Comparison of ENCODE assay signal across 21 cellular contexts in genomic region chr15:61521961-61522360, GRCh38.
"Had no signal": no experiment of that assay in that cellular context is flagged by ENCODE, and none has a peak within 500 bp of the region (broad histone marks: within the 10 kb centered on the region; RNA-seq: fewer than 3 reads in every experiment).

No MANE protein-coding gene starts in this region.

- H3K4me3 ChIP-seq: colonic mucosa, esophagus squamous epithelium, gastrocnemius medialis, heart right ventricle, mucosa of descending colon, right atrium auricular region, sigmoid colon, smooth muscle cell, tibial artery, upper lobe of left lung, uterus had no signal

- DNase-seq: colonic mucosa; dermis blood vessel endothelial cell; esophagus squamous epithelium; gastrocnemius medialis; heart right ventricle; hypothalamus; islet precursor cell; mammary epithelial cell; mucosa of descending colon; naive thymus-derived CD8-positive, alpha-beta T cell; sigmoid colon; stimulated activated CD4-positive, alpha-beta T cell treated with anti-CD3 and anti-CD28 coated beads, Interleukin-4, amount 100 ng/mL, for 1 hour; stimulated activated CD8-positive, alpha-beta memory T cell treated with anti-CD3 and anti-CD28 coated beads, Interleukin-4, amount 100 ng/mL, for 48 hours; stimulated activated naive CD8-positive, alpha-beta T cell treated with anti-CD3 and anti-CD28 coated beads, Interleukin-15, Interleukin-2, amounts not matched to agents 100 U/mL and 50 U/mL, for 24 hours; tibial artery; upper lobe of left lung; uterus had no signal

- H3K4me2 ChIP-seq: smooth muscle cell had no signal

- H3K36me3 ChIP-seq: colonic mucosa, esophagus squamous epithelium, gastrocnemius medialis, heart right ventricle, right atrium auricular region, sigmoid colon, tibial artery, upper lobe of left lung, uterus had no signal

- H3K27ac ChIP-seq: colonic mucosa, esophagus squamous epithelium, gastrocnemius medialis, heart right ventricle, right atrium auricular region, sigmoid colon, tibial artery, upper lobe of left lung, uterus had no signal

- H3K4me1 ChIP-seq: colonic mucosa, esophagus squamous epithelium, gastrocnemius medialis, heart right ventricle, right atrium auricular region, sigmoid colon, tibial artery, upper lobe of left lung, uterus had no signal

- ATAC-seq: gastrocnemius medialis; heart right ventricle; left lobe of liver; mucosa of descending colon; naive thymus-derived CD8-positive, alpha-beta T cell; stimulated activated effector memory CD8-positive, alpha-beta T cell treated with anti-CD3 and anti-CD28 coated beads, Interleukin-12 subunit alpha, Interleukin-12 subunit beta, amount 100 ng/mL, for 72 hours; stimulated activated naive CD8-positive, alpha-beta T cell treated with anti-CD3 and anti-CD28 coated beads, Interleukin-15, Interleukin-2, amounts not matched to agents 100 U/mL and 50 U/mL, for 24 hours had no signal

- H3K9me3 ChIP-seq: colonic mucosa, esophagus squamous epithelium, gastrocnemius medialis, heart right ventricle, mucosa of descending colon, right atrium auricular region, sigmoid colon, tibial artery, upper lobe of left lung, uterus had no signal

- H3K27me3 ChIP-seq: colonic mucosa, esophagus squamous epithelium, gastrocnemius medialis, right atrium auricular region, sigmoid colon, tibial artery, upper lobe of left lung, uterus had no signal
